ENCODE assay signal across 1 cellular context in the genomic region with DNA sequence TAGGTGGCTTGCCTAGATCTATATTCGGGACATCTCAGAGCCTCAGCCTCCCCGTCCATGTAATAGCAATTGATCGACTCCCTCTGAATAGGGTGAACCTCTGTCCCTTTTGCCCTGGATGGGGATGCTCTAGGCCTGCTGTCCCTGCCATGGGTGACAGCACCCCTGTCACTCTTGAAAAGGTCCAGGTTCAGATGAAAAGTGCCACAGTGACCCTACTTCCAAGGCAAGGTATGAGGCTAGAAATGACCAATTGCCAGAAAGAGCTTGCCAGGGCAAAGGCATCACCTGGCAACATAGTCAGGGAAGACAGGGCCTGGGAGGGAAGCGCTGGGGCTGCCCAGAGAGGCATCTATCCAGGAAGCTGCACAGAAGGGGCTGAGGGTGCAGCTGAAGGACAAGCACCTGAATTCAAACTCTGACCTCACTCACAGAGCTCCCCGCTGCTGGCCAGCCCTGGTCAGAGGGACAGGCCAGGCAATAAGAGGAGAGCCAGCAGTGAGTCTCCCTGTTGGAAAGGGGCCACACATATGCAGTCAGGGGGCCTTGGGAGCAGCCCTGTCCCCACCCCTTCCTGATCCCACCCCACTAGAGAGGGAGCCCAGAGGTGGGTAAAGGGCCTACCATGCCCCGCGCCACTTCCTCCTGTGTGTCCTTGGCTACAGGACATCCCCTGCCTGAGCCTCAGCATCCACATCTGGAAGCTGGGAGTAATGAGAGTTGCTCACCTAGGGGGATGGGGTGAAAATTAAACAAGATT.
TF ChIP-seq lines count a peak whose summit lies in the region.

No MANE protein-coding gene starts in this region.

TF ChIP-seq in H1, 55 proteins besides CTCF, POLR2A, EP300 and RAD21:
- TF ChIP-seq SP2 (IDR thresholded peaks at IDR 0.05; ENCODE audit: low read length) = no peak
- TF ChIP-seq CEBPB (IDR thresholded peaks at IDR 0.05; ENCODE audit: low read depth, low read length) = no peak
- no peak for TF ChIP-seq SIN3A (conservative IDR thresholded peaks at IDR 0.05 in 1 of 2, IDR thresholded peaks at IDR 0.05 in 1 of 2; ENCODE audit: low read depth in 1 of 2, low read length in 2 of 2)
- no peak for TF ChIP-seq HDAC6 (IDR thresholded peaks at IDR 0.05; ENCODE audit: low read depth, low read length)
- TF ChIP-seq SIRT6 (IDR thresholded peaks at IDR 0.05; ENCODE audit: low read length) = no peak
- TF ChIP-seq GABPA (IDR thresholded peaks at IDR 0.05; ENCODE audit: borderline replicate concordance, insufficient read depth, low read length) = no peak
- no peak for TF ChIP-seq TAF7 (optimal IDR thresholded peaks at IDR 0.05; ENCODE audit: borderline replicate concordance, low read depth, low read length)
- TF ChIP-seq CTBP2 (IDR thresholded peaks at IDR 0.05; ENCODE audit: borderline replicate concordance, insufficient read depth, insufficient read length, low read length) = no peak
- TF ChIP-seq BACH1 (IDR thresholded peaks at IDR 0.05; ENCODE audit: low read length) = no peak
